In genomic region chr1:61181016-61181560, GRCh38 we compare ENCODE assay signal across 1 cellular context.
TF ChIP-seq lines count a peak whose summit lies in the region.

No MANE protein-coding gene starts in this region.

TF ChIP-seq in HepG2, 621 proteins besides CTCF, POLR2A, EP300 and RAD21 (continued from another document):
- peak; percentile 87 for TF ChIP-seq ZNF652 (CRISPR knock-in tag; IDR thresholded peaks at IDR 0.05; ENCODE audit: borderline replicate concordance, low read depth)
